Comparison of ENCODE assay signal across 8 cellular contexts in genomic region chr10:114117728-114118127, GRCh38.
"Had no signal": no experiment of that assay in that cellular context is flagged by ENCODE, and none has a peak within 500 bp of the region (broad histone marks: within the 10 kb centered on the region; RNA-seq: fewer than 3 reads in every experiment).

No MANE protein-coding gene starts in this region.

- ATAC-seq: HCT116 had no signal

- DNase-seq: GM23248, GOT3, H7, H9, HCEC 1CT, HFFc6 had no signal

- H3K36me3 ChIP-seq: HAP-1 had no signal

- H3K9me3 Mint-ChIP-seq: H9, HFFc6 had no signal

- H3K27ac Mint-ChIP-seq: H9, HFFc6 had no signal

- H3K4me3 ChIP-seq: GM23248, HAP-1 had no signal

- H3K4me3 Mint-ChIP-seq: H9, HFFc6 had no signal

- H3K27ac ChIP-seq: GM23248 had no signal

- H3K9me3 ChIP-seq: HAP-1 had no signal

- H2AFZ ChIP-seq: GM23248 had no signal

- H3K4me1 ChIP-seq: HAP-1 had no signal
